Comparison of ENCODE assay signal across 17 cellular contexts in the genomic region with DNA sequence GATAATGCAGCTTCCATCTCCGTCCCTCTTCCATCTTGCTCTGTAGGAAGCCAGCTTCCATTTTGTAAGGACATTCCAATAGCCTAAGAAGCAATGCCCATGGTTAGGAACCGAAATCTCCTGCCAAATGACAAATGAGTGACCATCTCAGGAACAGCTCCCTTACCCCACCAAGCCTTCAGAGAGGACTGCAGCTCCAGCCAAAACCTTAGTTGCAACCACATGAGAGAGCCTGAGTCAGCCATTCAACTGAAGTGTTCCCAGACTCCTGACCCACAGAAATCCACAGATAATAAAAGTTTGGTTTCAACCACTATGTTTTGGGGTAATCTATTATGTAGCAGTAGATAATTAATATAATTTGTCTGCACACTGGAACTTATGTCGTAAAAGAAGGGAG. TPM values are rescaled to one million over a fixed set of nuclear protein-coding genes. Genes with fewer than 3 reads are reported as not detected.
DNase-seq lines count a peak whose midpoint lies in the region; ATAC-seq, FAIRE-seq and TF ChIP-seq lines count a peak whose summit lies in the region.
"Had no signal": no experiment of that assay in that cellular context is flagged by ENCODE, and none has a peak within 500 bp of the region (broad histone marks: within the 10 kb centered on the region; RNA-seq: fewer than 3 reads in every experiment).

No MANE protein-coding gene starts in this region.

- H3K9me1 ChIP-seq in keratinocyte (ENCODE audit: control insufficient read depth, extremely low read depth, insufficient read depth, low read length) = no peaks in the 10 kb centered on the region

- intact Hi-C loops in activated CD4-positive, alpha-beta T cell treated with anti-CD3 and anti-CD28 coated beads, Interleukin-2, amount 10 ng/mL, durations not matched to agents 24 days and 14 days (cut with micrococcal nuclease) = no loop called here
- intact Hi-C loops in activated CD4-positive, alpha-beta T cell treated with anti-CD3 and anti-CD28 coated beads for 36 hours (cut with DNase I, micrococcal nuclease) = no loop called here

- no peak overlapping the region for H3K4me3 Mint-ChIP-seq in activated CD4-positive, alpha-beta T cell treated with anti-CD3 and anti-CD28 coated beads, Interleukin-2, amount 10 ng/mL, durations not matched to agents 24 days and 14 days
- H3K4me3 Mint-ChIP-seq in activated CD4-positive, alpha-beta T cell treated with anti-CD3 and anti-CD28 coated beads for 36 hours = no peak overlapping the region
- H3K4me3 Mint-ChIP-seq in activated T-cell treated with anti-CD3 and anti-CD28 coated beads, Interleukin-2, amount 50 U/mL, for 72 hours = no peak overlapping the region
- H3K4me3 Mint-ChIP-seq: CD4-positive, CD25-positive, alpha-beta regulatory T cell had no signal

- no peak overlapping the region for H3K4me2 ChIP-seq in keratinocyte (ENCODE audit: control insufficient read depth, extremely low read depth, insufficient read depth, low read depth, low read length)
- H3K4me2 ChIP-seq: BLaER1 treated with 17β-estradiol and CSF1 and Interleukin-3, amounts not matched to agents 10 nM and 100 nM had no signal

- no peaks in the 10 kb centered on the region for H3K27me3 ChIP-seq in keratinocyte (ENCODE audit: control insufficient read depth, extremely low read depth, insufficient read depth, low read length)
- H3K27me3 ChIP-seq: BLaER1 treated with 17β-estradiol and CSF1 and Interleukin-3, amounts not matched to agents 10 nM and 100 nM had no signal

- in situ Hi-C loops in astrocyte of the spinal cord (cut with HindIII; ENCODE audit: low sequenced_read_pairs) = no loop called here

- H3K79me2 ChIP-seq in keratinocyte (ENCODE audit: control insufficient read depth, insufficient read depth, low read length) = no peaks in the 10 kb centered on the region

- H3K27ac ChIP-seq in keratinocyte (ENCODE audit: control insufficient read depth, insufficient read depth, low read length) = no peak overlapping the region
- H3K27ac ChIP-seq: 22Rv1; BLaER1 treated with 17β-estradiol and CSF1 and Interleukin-3, amounts not matched to agents 10 nM and 100 nM had no signal

- POLR2A ChIA-PET in activated CD4-positive, alpha-beta T cell treated with anti-CD3 and anti-CD28 coated beads for 36 hours (lab: Charles Lee) = no interaction called here

- H3K27ac Mint-ChIP-seq in activated CD4-positive, alpha-beta T cell treated with anti-CD3 and anti-CD28 coated beads, Interleukin-2, amount 10 ng/mL, durations not matched to agents 24 days and 14 days = no peak overlapping the region
- H3K27ac Mint-ChIP-seq in activated CD4-positive, alpha-beta T cell treated with anti-CD3 and anti-CD28 coated beads for 36 hours = no peak overlapping the region
- no peak overlapping the region for H3K27ac Mint-ChIP-seq in activated T-cell treated with anti-CD3 and anti-CD28 coated beads, Interleukin-2, amount 50 U/mL, for 72 hours
- H3K27ac Mint-ChIP-seq: CD4-positive, CD25-positive, alpha-beta regulatory T cell had no signal

- peaks cover 32% of the 10 kb centered on the region for H3K4me1 ChIP-seq in keratinocyte (ENCODE audit: control insufficient read depth, extremely low read depth, insufficient read depth, low read length)
- H3K4me1 ChIP-seq: BLaER1 treated with 17β-estradiol and CSF1 and Interleukin-3, amounts not matched to agents 10 nM and 100 nM had no signal

- H3K4me1 Mint-ChIP-seq in activated CD4-positive, alpha-beta T cell treated with anti-CD3 and anti-CD28 coated beads, Interleukin-2, amount 10 ng/mL, durations not matched to agents 24 days and 14 days = no peaks in the 10 kb centered on the region
- H3K4me1 Mint-ChIP-seq in activated CD4-positive, alpha-beta T cell treated with anti-CD3 and anti-CD28 coated beads for 36 hours = no peaks in the 10 kb centered on the region
- H3K4me1 Mint-ChIP-seq in activated T-cell treated with anti-CD3 and anti-CD28 coated beads, Interleukin-2, amount 50 U/mL, for 72 hours (ENCODE audit: low read depth) = no peaks in the 10 kb centered on the region
- H3K4me1 Mint-ChIP-seq: CD4-positive, CD25-positive, alpha-beta regulatory T cell had no signal

- no peak overlapping the region for H2AFZ ChIP-seq in keratinocyte (ENCODE audit: control insufficient read depth, low read length)

- no peak for ATAC-seq in activated CD4-positive, alpha-beta T cell treated with anti-CD3 and anti-CD28 coated beads for 36 hours
- ATAC-seq in activated T-cell treated with anti-CD3 and anti-CD28 coated beads, Interleukin-2, amount 50 U/mL, for 72 hours (replicated peaks in 1 of 2) = no peak
- ATAC-seq: HCT116 had no signal

- CTCF ChIA-PET in activated CD4-positive, alpha-beta T cell treated with anti-CD3 and anti-CD28 coated beads for 36 hours (lab: Charles Lee) = interaction anchor here (0.8 kb wide), 1 partner anchor 263 kb away, joined by 4 read pairs; no protein-coding TSS in a partner anchor

- FAIRE-seq in keratinocyte (lab: Jason Lieb, UNC) = peak; percentile 67
- FAIRE-seq: GM19239, H54 had no signal

- no peaks in the 10 kb centered on the region for H3K36me3 ChIP-seq in keratinocyte (ENCODE audit: control insufficient read depth in 2 of 2, extremely low read depth in 1 of 2, insufficient read depth in 2 of 2, low read length in 2 of 2)
- H3K36me3 ChIP-seq: BLaER1 treated with 17β-estradiol and CSF1 and Interleukin-3, amounts not matched to agents 10 nM and 100 nM had no signal

- H3K9ac ChIP-seq in keratinocyte (ENCODE audit: control insufficient read depth, extremely low read depth, insufficient read depth, low read length) = no peak overlapping the region
- H3K9ac ChIP-seq: BLaER1 treated with 17β-estradiol and CSF1 and Interleukin-3, amounts not matched to agents 10 nM and 100 nM had no signal

- H3K9me3 Mint-ChIP-seq in activated CD4-positive, alpha-beta T cell treated with anti-CD3 and anti-CD28 coated beads, Interleukin-2, amount 10 ng/mL, durations not matched to agents 24 days and 14 days = no peaks in the 10 kb centered on the region
- H3K9me3 Mint-ChIP-seq in activated CD4-positive, alpha-beta T cell treated with anti-CD3 and anti-CD28 coated beads for 36 hours (ENCODE audit: low read depth) = no peaks in the 10 kb centered on the region
- no peaks in the 10 kb centered on the region for H3K9me3 Mint-ChIP-seq in activated T-cell treated with anti-CD3 and anti-CD28 coated beads, Interleukin-2, amount 50 U/mL, for 72 hours

- no peak for TF ChIP-seq CTCF in astrocyte of the spinal cord (IDR thresholded peaks at IDR 0.05; ENCODE audit: low read depth, low read length)
- TF ChIP-seq CTCF in keratinocyte (optimal IDR thresholded peaks at IDR 0.05 in 1 of 3, IDR thresholded peaks at IDR 0.05 in 1 of 3, conservative IDR thresholded peaks at IDR 0.05 in 1 of 3; ENCODE audit: extremely low read depth in 1 of 3, insufficient read depth in 2 of 3, low read length in 3 of 3) = no peak

- no peaks in the 10 kb centered on the region for H4K20me1 ChIP-seq in keratinocyte (ENCODE audit: control insufficient read depth, extremely low read depth, insufficient read depth, low read length)
- H4K20me1 ChIP-seq: BLaER1 treated with 17β-estradiol and CSF1 and Interleukin-3, amounts not matched to agents 10 nM and 100 nM had no signal

- H3K4me3 ChIP-seq in astrocyte of the spinal cord (ENCODE audit: low read depth, low read length) = no peak overlapping the region
- no peak overlapping the region for H3K4me3 ChIP-seq in keratinocyte (ENCODE audit: control insufficient read depth in 2 of 3, extremely low read depth in 1 of 3, insufficient read depth in 2 of 3, low read depth in 1 of 3, low read length in 3 of 3)
- H3K4me3 ChIP-seq: BLaER1 treated with 17β-estradiol and CSF1 and Interleukin-3, amounts not matched to agents 10 nM and 100 nM had no signal

- DNase-seq in activated CD4-positive, alpha-beta T cell treated with anti-CD3 and anti-CD28 coated beads, Interleukin-2, amount 10 ng/mL, durations not matched to agents 24 days and 14 days = peak; percentile 5
- DNase-seq in activated CD4-positive, alpha-beta T cell treated with anti-CD3 and anti-CD28 coated beads for 36 hours = no peak
- peak; percentile 25 for DNase-seq in astrocyte of the spinal cord (ENCODE audit: low read depth, low spot score)
- DNase-seq in keratinocyte (ENCODE audit: low read depth, low spot score) = no peak
- peak; percentile 20 for DNase-seq in stromal cell of bone marrow (ENCODE audit: low read depth)
- DNase-seq in NCI-H2029 treated with DMSO at 0.1 percent for 48 hours (lab: John Stamatoyannopoulos, UW) = no peak
- DNase-seq in activated T-cell treated with anti-CD3 and anti-CD28 coated beads, Interleukin-2, amount 50 U/mL, for 72 hours = no peak
- no peak for DNase-seq in NCI-H2107 treated with DMSO at 0.1 percent for 48 hours (lab: John Stamatoyannopoulos, UW; ENCODE audit: unreplicated experiment)
- DNase-seq: AML-193; CD4-positive, CD25-positive, alpha-beta regulatory T cell; DMS53; GF-D8 had no signal

- H3K9me3 ChIP-seq in keratinocyte (ENCODE audit: control insufficient read depth, low read depth, low read length) = no peaks in the 10 kb centered on the region

- dilution Hi-C loops in keratinocyte (cut with MboI; ENCODE audit: extremely low pct_ligation_motif_present, low sequenced_read_pairs) = no loop called here

- peaks cover 2% of the 10 kb centered on the region for H3K27me3 Mint-ChIP-seq in activated CD4-positive, alpha-beta T cell treated with anti-CD3 and anti-CD28 coated beads, Interleukin-2, amount 10 ng/mL, durations not matched to agents 24 days and 14 days
- peaks cover 16% of the 10 kb centered on the region for H3K27me3 Mint-ChIP-seq in activated CD4-positive, alpha-beta T cell treated with anti-CD3 and anti-CD28 coated beads for 36 hours
- peaks cover 30% of the 10 kb centered on the region for H3K27me3 Mint-ChIP-seq in activated T-cell treated with anti-CD3 and anti-CD28 coated beads, Interleukin-2, amount 50 U/mL, for 72 hours (ENCODE audit: low read depth)
- H3K27me3 Mint-ChIP-seq: CD4-positive, CD25-positive, alpha-beta regulatory T cell had no signal

- H3K36me3 Mint-ChIP-seq in activated CD4-positive, alpha-beta T cell treated with anti-CD3 and anti-CD28 coated beads, Interleukin-2, amount 10 ng/mL, durations not matched to agents 24 days and 14 days (ENCODE audit: low read depth) = no peaks in the 10 kb centered on the region
- H3K36me3 Mint-ChIP-seq in activated CD4-positive, alpha-beta T cell treated with anti-CD3 and anti-CD28 coated beads for 36 hours (ENCODE audit: low read depth) = no peaks in the 10 kb centered on the region
- H3K36me3 Mint-ChIP-seq in activated T-cell treated with anti-CD3 and anti-CD28 coated beads, Interleukin-2, amount 50 U/mL, for 72 hours (ENCODE audit: insufficient read depth in 2 of 2) = no peaks in the 10 kb centered on the region
- H3K36me3 Mint-ChIP-seq: CD4-positive, CD25-positive, alpha-beta regulatory T cell had no signal

RNA-seq across cellular contexts. Expression of a gene that starts 51.7 kb away (rescaled TPM):
- total RNA-seq in activated CD4-positive, alpha-beta T cell treated with anti-CD3 and anti-CD28 coated beads, Interleukin-2, amount 10 ng/mL, durations not matched to agents 24 days and 14 days = 0.54 and 1.4 TPM in 2 replicates
- under 1 TPM; 0.46 to 0.47 TPM for total RNA-seq in activated CD4-positive, alpha-beta T cell treated with anti-CD3 and anti-CD28 coated beads for 36 hours
- 11.8 to 13.5 TPM (median 13.1 TPM) in 3 replicates for polyA plus RNA-seq in keratinocyte
- 14.2 TPM for polyA plus RNA-seq in keratinocyte (2011; ENCODE audit: low read depth)
- 11.7 and 13.0 TPM in 2 replicates for polyA plus RNA-seq in keratinocyte (2011; cell fraction: cytosol; rRNA removed)
- polyA plus RNA-seq in keratinocyte (2011; cell fraction: nucleus; rRNA removed) = 13.7 and 14.7 TPM in 2 replicates
- 10.1 and 11.0 TPM in 2 replicates for polyA plus RNA-seq in keratinocyte (2012; ENCODE audit: low replicate concordance)
- 14.4 to 31.0 TPM (median 22.1 TPM) in 3 replicates for polyA minus RNA-seq in keratinocyte
- 35.9 TPM for polyA minus RNA-seq in keratinocyte (2011; cell fraction: cytosol; rRNA and poly(A)+ RNA removed)
- 11.8 and 21.3 TPM in 2 replicates for polyA minus RNA-seq in keratinocyte (2011; cell fraction: nucleus; rRNA and poly(A)+ RNA removed)
- not detected for total RNA-seq in activated T-cell treated with anti-CD3 and anti-CD28 coated beads, Interleukin-2, amount 50 U/mL, for 72 hours
- total RNA-seq: CD4-positive, CD25-positive, alpha-beta regulatory T cell had no signal

Comparison
In these comparisons a context has a peak if more than half of its experiments do, and no peak if none do; other contexts are left out.
1. DNase-seq: peak in activated CD4-positive, alpha-beta T cell treated with anti-CD3 and anti-CD28 coated beads, Interleukin-2, amount 10 ng/mL, durations not matched to agents 24 days and 14 days (single experiment), astrocyte of the spinal cord (single experiment) and stromal cell of bone marrow (single experiment); none in activated CD4-positive, alpha-beta T cell treated with anti-CD3 and anti-CD28 coated beads for 36 hours (single experiment), keratinocyte (single experiment), NCI-H2029 treated with DMSO at 0.1 percent for 48 hours (single experiment), activated T-cell treated with anti-CD3 and anti-CD28 coated beads, Interleukin-2, amount 50 U/mL, for 72 hours (0 of 2) and NCI-H2107 treated with DMSO at 0.1 percent for 48 hours (single experiment).